ENCODE assay signal across 19 cellular contexts in genomic region chr13:29959621-29960020, GRCh38.
DNase-seq lines count a peak whose midpoint lies in the region; ATAC-seq and TF ChIP-seq lines count a peak whose summit lies in the region.
"Had no signal": no experiment of that assay in that cellular context is flagged by ENCODE, and none has a peak within 500 bp of the region (broad histone marks: within the 10 kb centered on the region; RNA-seq: fewer than 3 reads in every experiment).

No MANE protein-coding gene starts in this region.

- ATAC-seq in CD4-positive, CD25-positive, alpha-beta regulatory T cell (ENCODE audit: low read depth in 2 of 2): no peak
- no peak for ATAC-seq in GM23338
- ATAC-seq in GM19463 (IDR thresholded peaks at IDR 0.05; ENCODE audit: unreplicated experiment): no peak
- ATAC-seq: CD8-positive, alpha-beta T cell had no signal

- intact Hi-C loops in ovary (cut with DNase I): no loop called here

- H3K9me2 ChIP-seq in GM23338 (ENCODE audit: insufficient read depth): peaks cover 10% of the 10 kb centered on the region

- TF ChIP-seq POLR2A in erythroblast (IDR thresholded peaks at IDR 0.05; ENCODE audit: low read length) (no peak), ovary (IDR thresholded peaks at IDR 0.05) (no peak)

- 92 to 96% (median 93%) methylated on average over 8 of the region's 8 CpGs for WGBS in ovary, 3 donors

- peak overlapping the region in 1 of 4 donors; percentile 6 for H3K4me3 Mint-ChIP-seq in CD4-positive, CD25-positive, alpha-beta regulatory T cell
- H3K4me3 Mint-ChIP-seq in GM23338: no peak overlapping the region
- no peak overlapping the region for H3K4me3 Mint-ChIP-seq in glutamatergic neuron (ENCODE audit: unreplicated experiment)
- no peak overlapping the region for H3K4me3 Mint-ChIP-seq in nephron progenitor cell
- H3K4me3 Mint-ChIP-seq: B cell; CD8-positive, alpha-beta T cell had no signal

- no peaks in the 10 kb centered on the region for H3F3A ChIP-seq in GM23338 (replicated peaks; ENCODE audit: low read depth)

- peaks cover 29% of the 10 kb centered on the region for H3K4me1 ChIP-seq in CD4-positive, CD25-positive, alpha-beta regulatory T cell (ENCODE audit: control insufficient read depth, insufficient read depth, low read length, poor library complexity, severe bottlenecking)
- H3K4me1 ChIP-seq in GM23338 (ENCODE audit: insufficient read depth) (peaks cover 43% of the 10 kb centered on the region), ovary (ENCODE audit: insufficient read depth) (no peaks in the 10 kb centered on the region)
- H3K4me1 ChIP-seq: Caco-2 had no signal

- peaks cover 10 to 62% (median 44%) of the 10 kb centered on the region in 4 donors for H3K4me1 Mint-ChIP-seq in CD4-positive, CD25-positive, alpha-beta regulatory T cell
- peaks cover 51% of the 10 kb centered on the region for H3K4me1 Mint-ChIP-seq in GM23338
- peaks cover 38% of the 10 kb centered on the region for H3K4me1 Mint-ChIP-seq in glutamatergic neuron (ENCODE audit: low read depth, unreplicated experiment)
- H3K4me1 Mint-ChIP-seq in nephron progenitor cell: peaks cover 7% of the 10 kb centered on the region

- no peak for DNase-seq in CD4-positive, CD25-positive, alpha-beta regulatory T cell
- DNase-seq in GM23338 (ENCODE audit: low spot score) (no peak), glutamatergic neuron (no peak), nephron progenitor cell (no peak), erythroblast (lab: John Stamatoyannopoulos, UW) (no peak), ovary (no peak), middle frontal gyrus (ENCODE audit: extremely low spot score, low spot score) (no peak)
- DNase-seq: Caco-2, DMS153, DND-41, GM23248, H7, HCEC 1CT had no signal

- no peak for TF ChIP-seq CTCF in GM23338 (conservative IDR thresholded peaks at IDR 0.05; ENCODE audit: low read depth in 2 of 2)
- TF ChIP-seq CTCF in glutamatergic neuron (IDR thresholded peaks at IDR 0.05; ENCODE audit: partially characterized antibody, unreplicated experiment): no peak
- TF ChIP-seq CTCF in nephron progenitor cell (IDR thresholded peaks at IDR 0.05): no peak
- no peak for TF ChIP-seq CTCF in ovary (IDR thresholded peaks at IDR 0.05)

- no peaks in the 10 kb centered on the region for H4K20me1 ChIP-seq in GM23338 (replicated peaks; ENCODE audit: insufficient read depth)
- H4K20me1 ChIP-seq: BLaER1 had no signal

- no peaks in the 10 kb centered on the region for H3K9me3 Mint-ChIP-seq in CD4-positive, CD25-positive, alpha-beta regulatory T cell
- H3K9me3 Mint-ChIP-seq in GM23338 (peaks cover 10% of the 10 kb centered on the region; the same call in 2 of the 3 replicates), glutamatergic neuron (ENCODE audit: unreplicated experiment) (peaks cover 17% of the 10 kb centered on the region), nephron progenitor cell (no peaks in the 10 kb centered on the region)
- H3K9me3 Mint-ChIP-seq: CD8-positive, alpha-beta T cell had no signal

- peak overlapping the region; percentile 38; the same call in 1 of the 2 replicates for H3K4me2 ChIP-seq in GM23338
- H3K4me2 ChIP-seq: BLaER1 had no signal

- no peaks in the 10 kb centered on the region for H3K36me3 Mint-ChIP-seq in CD4-positive, CD25-positive, alpha-beta regulatory T cell
- H3K36me3 Mint-ChIP-seq in GM23338 (ENCODE audit: low read depth) (peaks cover 9% of the 10 kb centered on the region), glutamatergic neuron (ENCODE audit: unreplicated experiment) (peaks cover 7% of the 10 kb centered on the region), nephron progenitor cell (ENCODE audit: low read depth) (no peaks in the 10 kb centered on the region)
- H3K36me3 Mint-ChIP-seq: CD8-positive, alpha-beta T cell had no signal

- no peaks in the 10 kb centered on the region for H3K36me3 ChIP-seq in CD4-positive, CD25-positive, alpha-beta regulatory T cell (ENCODE audit: control insufficient read depth, insufficient read depth, low read length)
- H3K36me3 ChIP-seq in GM23338 (ENCODE audit: insufficient read depth) (no peaks in the 10 kb centered on the region; the same call in 1 of the 2 replicates), ovary (no peaks in the 10 kb centered on the region)
- H3K36me3 ChIP-seq: BLaER1 had no signal

- no peaks in the 10 kb centered on the region for H3K27me3 ChIP-seq in CD4-positive, CD25-positive, alpha-beta regulatory T cell (ENCODE audit: control insufficient read depth, insufficient read depth, low read length)
- H3K27me3 ChIP-seq in GM23338 (ENCODE audit: insufficient read depth) (no peaks in the 10 kb centered on the region), ovary (no peaks in the 10 kb centered on the region)
- H3K27me3 ChIP-seq: BLaER1 had no signal

- H3K27ac Mint-ChIP-seq in CD4-positive, CD25-positive, alpha-beta regulatory T cell: peak overlapping the region; percentile 7 to 86 (median 45)
- H3K27ac Mint-ChIP-seq in GM23338 (no peak overlapping the region), glutamatergic neuron (ENCODE audit: unreplicated experiment) (peak overlapping the region; percentile 26), nephron progenitor cell (peak overlapping the region; percentile 24)
- H3K27ac Mint-ChIP-seq: B cell had no signal

- no peak overlapping the region; the same call in 1 of the 2 replicates for H2AFZ ChIP-seq in GM23338
- H2AFZ ChIP-seq: GM23248 had no signal

- H3K27me3 Mint-ChIP-seq in CD4-positive, CD25-positive, alpha-beta regulatory T cell: no peaks in the 10 kb centered on the region
- H3K27me3 Mint-ChIP-seq in GM23338 (ENCODE audit: insufficient read depth, low read depth, poor library complexity): peaks cover 5% of the 10 kb centered on the region
- H3K27me3 Mint-ChIP-seq in glutamatergic neuron (ENCODE audit: unreplicated experiment): peaks cover 19% of the 10 kb centered on the region
- H3K27me3 Mint-ChIP-seq in nephron progenitor cell (ENCODE audit: low read depth, poor library complexity): no peaks in the 10 kb centered on the region

- no peak overlapping the region for H3K4me3 ChIP-seq in CD4-positive, CD25-positive, alpha-beta regulatory T cell (ENCODE audit: low read depth, low read length)
- H3K4me3 ChIP-seq in GM23338: no peak overlapping the region
- H3K4me3 ChIP-seq in ovary: no peak overlapping the region
- H3K4me3 ChIP-seq: BLaER1, GM23248 had no signal

- H3K79me2 ChIP-seq in GM23338 (replicated peaks; ENCODE audit: insufficient read depth): no peaks in the 10 kb centered on the region

- H3K9me3 ChIP-seq in CD4-positive, CD25-positive, alpha-beta regulatory T cell (ENCODE audit: control insufficient read depth in 2 of 2, low read length in 2 of 2): no peaks in the 10 kb centered on the region
- H3K9me3 ChIP-seq in ovary: no peaks in the 10 kb centered on the region
- H3K9me3 ChIP-seq: BLaER1, Caco-2 had no signal

- no peak overlapping the region for H3K27ac ChIP-seq in CD4-positive, CD25-positive, alpha-beta regulatory T cell (ENCODE audit: insufficient read depth, low read length, poor library complexity, severe bottlenecking)
- H3K27ac ChIP-seq in GM23338 (ENCODE audit: low read depth): no peak overlapping the region
- H3K27ac ChIP-seq in ovary: no peak overlapping the region
- H3K27ac ChIP-seq: 22Rv1, BLaER1, C4-2B, GM23248 had no signal

- no peak for TF ChIP-seq EP300 in ovary (IDR thresholded peaks at IDR 0.05)
